11 cellular contexts compared by ENCODE assay signal in genomic region chr2:20352230-20353216, GRCh38. TPM values are rescaled to one million over a fixed set of nuclear protein-coding genes. Genes with fewer than 3 reads are reported as not detected.
DNase-seq lines count a peak whose midpoint lies in the region; ATAC-seq, FAIRE-seq and TF ChIP-seq lines count a peak whose summit lies in the region.
"Had no signal": no experiment of that assay in that cellular context is flagged by ENCODE, and none has a peak within 500 bp of the region (broad histone marks: within the 10 kb centered on the region; RNA-seq: fewer than 3 reads in every experiment).

No MANE protein-coding gene starts in this region.

- no peaks in the 10 kb centered on the region for H3K27me3 ChIP-seq in CD8-positive, alpha-beta memory T cell (ENCODE audit: insufficient read depth, low read length, poor library complexity, severe bottlenecking)
- H3K27me3 ChIP-seq in Loucy (ENCODE audit: insufficient read depth, low read length, poor library complexity, severe bottlenecking), result peaks cover 6% of the 10 kb centered on the region
- H3K27me3 ChIP-seq in pancreas, result no peaks in the 10 kb centered on the region
- H3K27me3 ChIP-seq in GM23248 (replicated peaks; ENCODE audit: insufficient read depth), result no peaks in the 10 kb centered on the region

- no peak for FAIRE-seq in pancreas (lab: Jason Lieb, UNC)

- H3K9me3 ChIP-seq in CD8-positive, alpha-beta memory T cell (ENCODE audit: low read length), result no peaks in the 10 kb centered on the region
- H3K9me3 ChIP-seq in Loucy (ENCODE audit: insufficient read depth, low read depth, low read length) (no peaks in the 10 kb centered on the region), pancreas (no peaks in the 10 kb centered on the region), GM23248 (ENCODE audit: low read depth) (no peaks in the 10 kb centered on the region)

- ATAC-seq in pancreas (no peak), HG02884 (IDR thresholded peaks at IDR 0.05; ENCODE audit: unreplicated experiment) (no peak)

- H3K36me3 Mint-ChIP-seq in CD8-positive, alpha-beta memory T cell, result peaks cover 0 to 14% (median 4%) of the 10 kb centered on the region in 3 donors

- peak overlapping the region; percentile 89 for H3K27ac ChIP-seq in CD8-positive, alpha-beta memory T cell (ENCODE audit: low read depth, low read length)
- H3K27ac ChIP-seq in pancreas (peak overlapping the region; percentile 95 to 96 (median 96)), GM23248 (no peak overlapping the region)

- H3K4me1 Mint-ChIP-seq in CD8-positive, alpha-beta memory T cell, result peaks cover 22 to 23% (median 23%) of the 10 kb centered on the region in 3 donors

- peaks cover 35% of the 10 kb centered on the region for H3K4me1 ChIP-seq in CD8-positive, alpha-beta memory T cell (ENCODE audit: insufficient read depth, low read length)
- peaks cover 24% of the 10 kb centered on the region for H3K4me1 ChIP-seq in Loucy (ENCODE audit: insufficient read depth, low read length, poor library complexity, severe bottlenecking)
- H3K4me1 ChIP-seq in pancreas, result peaks cover 3 to 23% (median 17%) of the 10 kb centered on the region in 3 donors
- H3K4me1 ChIP-seq in GM23248 (ENCODE audit: insufficient read depth), result peaks cover 22% of the 10 kb centered on the region

- no peaks in the 10 kb centered on the region for H3K9me3 Mint-ChIP-seq in CD8-positive, alpha-beta memory T cell
- H3K9me3 Mint-ChIP-seq: dendritic cell treated with granulocyte-macrophage colony-stimulating factor and Interleukin-4, amounts not matched to agents 40 ng/mL and 50 ng/mL, for 4 days had no signal

- 72 to 73% methylated on average over 9 of the region's 9 CpGs for WGBS in pancreas, 2 donors
- 82 to 83% methylated on average over 9 of the region's 9 CpGs for whole genome bisulfite sequencing in GM23248 (ENCODE audit: low coverage in 1 of 2, low lambda C conversion rate in 2 of 2, missing lambda C conversion rate in 2 of 2), 2 experiments

- CTCF ChIA-PET in CD8-positive, alpha-beta memory T cell (lab: Charles Lee), result interaction anchor here (1.2 to 1.8 kb wide), 6 partner anchors 26 to 298 kb away, joined by 3 to 14 read pairs (median 3); partner anchors contain the start of genes HS1BP3 and RHOB

- in situ Hi-C loops in GM23248 (cut with MboI), result no loop called here

- H3K36me3 ChIP-seq in CD8-positive, alpha-beta memory T cell (ENCODE audit: insufficient read depth, low read length), result no peaks in the 10 kb centered on the region
- H3K36me3 ChIP-seq in Loucy (ENCODE audit: insufficient read depth, low read length) (no peaks in the 10 kb centered on the region), pancreas (no peaks in the 10 kb centered on the region), GM23248 (ENCODE audit: low read depth) (no peaks in the 10 kb centered on the region)

- POLR2A ChIA-PET in CD8-positive, alpha-beta memory T cell (lab: Charles Lee), result interaction anchor here (2.7 kb wide), 1 partner anchor 94 kb away, joined by 20 read pairs; the partner anchor contains the start of gene RHOB

- H3K9ac ChIP-seq in Loucy (ENCODE audit: low read depth, low read length, poor library complexity, severe bottlenecking) (peak overlapping the region; percentile 97), GM23248 (no peak overlapping the region)

- H3K4me3 Mint-ChIP-seq in CD8-positive, alpha-beta memory T cell, result no peak overlapping the region
- H3K4me3 Mint-ChIP-seq: dendritic cell treated with granulocyte-macrophage colony-stimulating factor and Interleukin-4, amounts not matched to agents 40 ng/mL and 50 ng/mL, for 4 days had no signal

- no peak for DNase-seq in CD8-positive, alpha-beta memory T cell
- DNase-seq in cerebellar cortex (ENCODE audit: low spot score) (peak; percentile 44), pancreas (no peak), RKO (ENCODE audit: low spot score) (no peak), GM23248 (no peak), Ammon's horn (ENCODE audit: low spot score) (no peak)
- DNase-seq: activated CD8-positive, alpha-beta memory T cell treated with anti-CD3 and anti-CD28 coated beads, Interleukin-2, amount 50 U/mL, for 4 hours; stimulated activated CD4-positive, alpha-beta T cell treated with anti-CD3 and anti-CD28 coated beads, Interleukin-4, amount 100 ng/mL, for 1 hour had no signal

- H3K79me2 ChIP-seq in Loucy (ENCODE audit: insufficient read depth, low read length) (peaks cover 30% of the 10 kb centered on the region), GM23248 (ENCODE audit: insufficient read depth) (peaks cover 28% of the 10 kb centered on the region)

- H3K4me3 ChIP-seq in CD8-positive, alpha-beta memory T cell (ENCODE audit: low read length), result peak overlapping the region; percentile 88
- peak overlapping the region; percentile 89 for H3K4me3 ChIP-seq in Loucy (ENCODE audit: low read length, poor library complexity, severe bottlenecking)
- H3K4me3 ChIP-seq in pancreas, result no peak overlapping the region
- no peak overlapping the region for H3K4me3 ChIP-seq in GM23248

- H3K4me2 ChIP-seq in Loucy (ENCODE audit: low read depth, low read length, poor library complexity, severe bottlenecking) (peak overlapping the region; percentile 97), GM23248 (ENCODE audit: unreplicated experiment) (no peak overlapping the region)

- no peak for TF ChIP-seq CTCF in Loucy (conservative IDR thresholded peaks at IDR 0.05; ENCODE audit: low read length)
- no peak for TF ChIP-seq CTCF in pancreas (IDR thresholded peaks at IDR 0.05)

- H3K27me3 Mint-ChIP-seq in CD8-positive, alpha-beta memory T cell, result no peaks in the 10 kb centered on the region
- H3K27me3 Mint-ChIP-seq: dendritic cell treated with granulocyte-macrophage colony-stimulating factor and Interleukin-4, amounts not matched to agents 40 ng/mL and 50 ng/mL, for 4 days had no signal

- no peak overlapping the region for H2AFZ ChIP-seq in Loucy (ENCODE audit: low read length)
- no peak overlapping the region; the same call in 1 of the 2 replicates for H2AFZ ChIP-seq in GM23248

- intact Hi-C loops in pancreas (cut with DNase I), result no loop called here

- H4K20me1 ChIP-seq in Loucy (ENCODE audit: insufficient read depth, low read length, poor library complexity, severe bottlenecking) (peaks cover 29% of the 10 kb centered on the region), GM23248 (ENCODE audit: insufficient read depth) (peaks cover 13% of the 10 kb centered on the region)

- peaks cover 5% of the 10 kb centered on the region; the same call in 1 of the 2 replicates for H3F3A ChIP-seq in Loucy (ENCODE audit: low read depth)
- peaks cover 9% of the 10 kb centered on the region for H3F3A ChIP-seq in GM23248 (ENCODE audit: insufficient read depth)

- H3K27ac Mint-ChIP-seq in CD8-positive, alpha-beta memory T cell, result peak overlapping the region in 2 of 8 donors; percentile 32 to 78
- H3K27ac Mint-ChIP-seq: dendritic cell treated with granulocyte-macrophage colony-stimulating factor and Interleukin-4, amounts not matched to agents 40 ng/mL and 50 ng/mL, for 4 days had no signal

- H3K9me2 ChIP-seq in Loucy (replicated peaks; ENCODE audit: low read depth, low read length) (no peaks in the 10 kb centered on the region), GM23248 (ENCODE audit: insufficient read depth) (no peaks in the 10 kb centered on the region)

RNA-seq across cellular contexts. Expression of gene PUM2, which starts 1.9 kb away (rescaled TPM):
- 100 to 1,000 TPM; 120 to 121 TPM for total RNA-seq in CD8-positive, alpha-beta memory T cell
- polyA plus RNA-seq in CD8-positive, alpha-beta memory T cell, result 17.0 TPM
- total RNA-seq in pancreas, result 10 to 100 TPM; 36.3 to 70.2 (median 44.2) TPM
- polyA plus RNA-seq in pancreas (10 to 100 TPM; 17.0 to 23.4 TPM), GM23248 (2016; fragmentation: Nextera tagmentation; extraction: Ambion mirVana) (12.0 and 13.6 TPM in 2 replicates)
- total RNA-seq in GM23248 (2014; rRNA removed; shearing (Covaris generic)), result 18.3 and 21.9 TPM in 2 replicates

Comparison
In these comparisons a context has a peak if more than half of its experiments do, and no peak if none do; other contexts are left out.
1. H3K4me3 ChIP-seq: peak in CD8-positive, alpha-beta memory T cell (single experiment) and Loucy (single experiment); none in pancreas (0 of 4) and GM23248 (single experiment).